ENCODE assay signal across 1 cellular context in genomic region chr11:119983240-119983732, GRCh38.
TF ChIP-seq lines count a peak whose summit lies in the region.

No MANE protein-coding gene starts in this region.

TF ChIP-seq in GM23338, 12 proteins besides CTCF, POLR2A, EP300 and RAD21 (continued from another document):
- TF ChIP-seq, protein P1, sequence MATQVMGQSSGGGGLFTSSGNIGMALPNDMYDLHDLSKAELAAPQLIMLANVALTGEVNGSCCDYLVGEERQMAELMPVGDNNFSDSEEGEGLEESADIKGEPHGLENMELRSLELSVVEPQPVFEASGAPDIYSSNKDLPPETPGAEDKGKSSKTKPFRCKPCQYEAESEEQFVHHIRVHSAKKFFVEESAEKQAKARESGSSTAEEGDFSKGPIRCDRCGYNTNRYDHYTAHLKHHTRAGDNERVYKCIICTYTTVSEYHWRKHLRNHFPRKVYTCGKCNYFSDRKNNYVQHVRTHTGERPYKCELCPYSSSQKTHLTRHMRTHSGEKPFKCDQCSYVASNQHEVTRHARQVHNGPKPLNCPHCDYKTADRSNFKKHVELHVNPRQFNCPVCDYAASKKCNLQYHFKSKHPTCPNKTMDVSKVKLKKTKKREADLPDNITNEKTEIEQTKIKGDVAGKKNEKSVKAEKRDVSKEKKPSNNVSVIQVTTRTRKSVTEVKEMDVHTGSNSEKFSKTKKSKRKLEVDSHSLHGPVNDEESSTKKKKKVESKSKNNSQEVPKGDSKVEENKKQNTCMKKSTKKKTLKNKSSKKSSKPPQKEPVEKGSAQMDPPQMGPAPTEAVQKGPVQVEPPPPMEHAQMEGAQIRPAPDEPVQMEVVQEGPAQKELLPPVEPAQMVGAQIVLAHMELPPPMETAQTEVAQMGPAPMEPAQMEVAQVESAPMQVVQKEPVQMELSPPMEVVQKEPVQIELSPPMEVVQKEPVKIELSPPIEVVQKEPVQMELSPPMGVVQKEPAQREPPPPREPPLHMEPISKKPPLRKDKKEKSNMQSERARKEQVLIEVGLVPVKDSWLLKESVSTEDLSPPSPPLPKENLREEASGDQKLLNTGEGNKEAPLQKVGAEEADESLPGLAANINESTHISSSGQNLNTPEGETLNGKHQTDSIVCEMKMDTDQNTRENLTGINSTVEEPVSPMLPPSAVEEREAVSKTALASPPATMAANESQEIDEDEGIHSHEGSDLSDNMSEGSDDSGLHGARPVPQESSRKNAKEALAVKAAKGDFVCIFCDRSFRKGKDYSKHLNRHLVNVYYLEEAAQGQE (IDR thresholded peaks at IDR 0.05; ENCODE audit: unreplicated experiment) = no peak
- TF ChIP-seq ZNF114 (CRISPR knock-in tag; IDR thresholded peaks at IDR 0.05) = no peak
- no peak for TF ChIP-seq ZNF462 (CRISPR knock-in tag; IDR thresholded peaks at IDR 0.05)
- TF ChIP-seq POLR2AphosphoS5 (IDR thresholded peaks at IDR 0.05; ENCODE audit: low read depth) = no peak
- no peak for TF ChIP-seq JUNB (IDR thresholded peaks at IDR 0.05; ENCODE audit: unreplicated experiment)
- no peak for TF ChIP-seq EZH2 (IDR thresholded peaks at IDR 0.05; ENCODE audit: low read depth, unreplicated experiment)
